In genomic region chr1:95407146-95407863, GRCh38 we compare ENCODE assay signal across 18 cellular contexts.
DNase-seq lines count a peak whose midpoint lies in the region; ATAC-seq and FAIRE-seq lines count a peak whose summit lies in the region.
"Had no signal": no experiment of that assay in that cellular context is flagged by ENCODE, and none has a peak within 500 bp of the region (broad histone marks: within the 10 kb centered on the region; RNA-seq: fewer than 3 reads in every experiment).

No MANE protein-coding gene starts in this region.

- no peak overlapping the region for H3K4me3 ChIP-seq in neuronal stem cell (ENCODE audit: low read length in 2 of 2)
- H3K4me3 ChIP-seq: esophagus muscularis mucosa, ovary had no signal

- no peak overlapping the region for H2BK120ac ChIP-seq in neuronal stem cell (ENCODE audit: low read depth, low read length)

- no peak overlapping the region for H4K8ac ChIP-seq in neuronal stem cell (ENCODE audit: low read depth, low read length)

- no peak overlapping the region for H2BK12ac ChIP-seq in neuronal stem cell (ENCODE audit: low read length)

- H3K27me3 ChIP-seq in neuronal stem cell (ENCODE audit: control insufficient read depth in 3 of 3, insufficient read depth in 3 of 3, low read depth in 1 of 3, low read length in 3 of 3): peaks cover 0 to 3% (median 0%) of the 10 kb centered on the region in 3 experiments
- H3K27me3 ChIP-seq: brain microvascular endothelial cell, esophagus muscularis mucosa, ovary had no signal

- H2AFZ ChIP-seq in neuronal stem cell (ENCODE audit: low read length): peak overlapping the region; percentile 59

- no peak overlapping the region for H3K23ac ChIP-seq in neuronal stem cell (ENCODE audit: low read depth, low read length, poor library complexity)

- H2BK5ac ChIP-seq in neuronal stem cell (ENCODE audit: low read length): no peak overlapping the region

- ATAC-seq in GM21381 (IDR thresholded peaks at IDR 0.05; ENCODE audit: unreplicated experiment): no peak
- ATAC-seq: activated CD8-positive, alpha-beta T cell treated with anti-CD3 and anti-CD28 coated beads, Interleukin-2, amount 10 ng/mL, durations not matched to agents 7 days and 5 days; activated T-cell treated with anti-CD3 and anti-CD28 coated beads, Interleukin-2, amount 50 U/mL, for 72 hours had no signal

- H3K79me1 ChIP-seq in neuronal stem cell (ENCODE audit: low read depth, low read length): no peaks in the 10 kb centered on the region

- no peak overlapping the region for H2AK5ac ChIP-seq in neuronal stem cell (ENCODE audit: low read depth, low read length)

- H3K4me1 ChIP-seq in neuronal stem cell (ENCODE audit: control insufficient read depth in 2 of 2, insufficient read depth in 1 of 2, low read depth in 1 of 2, low read length in 2 of 2): peaks cover 11% of the 10 kb centered on the region in 2 donors
- H3K4me1 ChIP-seq: esophagus muscularis mucosa had no signal

- no peak for FAIRE-seq in urothelium cell line (lab: Jason Lieb, UNC)

- H3K14ac ChIP-seq in neuronal stem cell (ENCODE audit: low read length): no peak overlapping the region

- no peak overlapping the region for H3K4me2 ChIP-seq in neuronal stem cell (ENCODE audit: insufficient read depth, low read length, poor library complexity, severe bottlenecking)

- H3K9me3 ChIP-seq in neuronal stem cell (replicated peaks in 1 of 2; ENCODE audit: control insufficient read depth in 2 of 2, insufficient read depth in 1 of 2, low read depth in 1 of 2, low read length in 2 of 2): no peaks in the 10 kb centered on the region
- H3K9me3 ChIP-seq: ovary had no signal

- no peak overlapping the region for H3K18ac ChIP-seq in neuronal stem cell (ENCODE audit: low read length)

- no peak overlapping the region for H4K91ac ChIP-seq in neuronal stem cell (ENCODE audit: low read depth, low read length, poor library complexity)

- DNase-seq in G401 (ENCODE audit: low spot score) (peak; percentile 71), NCI-H526 (lab: John Stamatoyannopoulos, UW) (peak; percentile 80 to 83), globus pallidus (ENCODE audit: low spot score) (peak; percentile 49), neuronal stem cell (ENCODE audit: low spot score) (no peak), urothelium cell line (ENCODE audit: low spot score) (no peak)
- no peak for DNase-seq in activated T-cell treated with anti-CD3 and anti-CD28 coated beads, Interleukin-2, amount 50 U/mL, for 48 hours
- DNase-seq in stimulated activated CD8-positive, alpha-beta memory T cell treated with anti-CD3 and anti-CD28 coated beads, Interleukin-4, amount 100 ng/mL, for 48 hours: no peak
- DNase-seq: activated CD8-positive, alpha-beta T cell treated with anti-CD3 and anti-CD28 coated beads, Interleukin-2, amount 10 ng/mL, durations not matched to agents 7 days and 5 days; activated T-cell treated with anti-CD3 and anti-CD28 coated beads, Interleukin-2, amount 50 U/mL, for 72 hours; brain microvascular endothelial cell; CD8-positive, alpha-beta memory T cell; dermis blood vessel endothelial cell; IMR-90; ovary; Right ventricle myocardium superior; stimulated activated CD4-positive, alpha-beta T cell treated with anti-CD3 and anti-CD28 coated beads, Interleukin-2, amount 100 ng/mL, for 48 hours had no signal

- WGBS in neuronal stem cell (ENCODE audit: extremely low coverage in 2 of 2, insufficient read length in 2 of 2, insufficient replicate concordance in 1 of 2), 2 donors: no CpG with 5 or more reads among the region's 10 CpGs

- H3K4ac ChIP-seq in neuronal stem cell (ENCODE audit: low read length): no peak overlapping the region

- no peak overlapping the region for H3K9ac ChIP-seq in neuronal stem cell (ENCODE audit: low read depth, low read length, poor library complexity)

- no peaks in the 10 kb centered on the region for H3K36me3 ChIP-seq in neuronal stem cell (replicated peaks in 1 of 2; ENCODE audit: control insufficient read depth in 2 of 2, insufficient read depth in 2 of 2, low read length in 2 of 2)
- H3K36me3 ChIP-seq: brain microvascular endothelial cell, esophagus muscularis mucosa, ovary had no signal

- H2BK15ac ChIP-seq in neuronal stem cell (ENCODE audit: low read length): no peak overlapping the region

- H3K27ac ChIP-seq in neuronal stem cell (replicated peaks; ENCODE audit: low read length): no peak overlapping the region
- H3K27ac ChIP-seq: brain microvascular endothelial cell, esophagus muscularis mucosa, ovary had no signal

- in situ Hi-C loops in G401 (cut with HindIII; ENCODE audit: low sequenced_read_pairs): no loop called here

Comparison
In these comparisons a context has a peak if more than half of its experiments do, and no peak if none do; other contexts are left out.
1. DNase-seq: peak in G401 (single experiment), NCI-H526 (2 of 2) and globus pallidus (single experiment); none in neuronal stem cell (single experiment), activated T-cell treated with anti-CD3 and anti-CD28 coated beads, Interleukin-2, amount 50 U/mL, for 48 hours (0 of 2), stimulated activated CD8-positive, alpha-beta memory T cell treated with anti-CD3 and anti-CD28 coated beads, Interleukin-4, amount 100 ng/mL, for 48 hours (single experiment) and urothelium cell line (single experiment).